Comparison of ENCODE assay signal across 13 cellular contexts in the genomic region with DNA sequence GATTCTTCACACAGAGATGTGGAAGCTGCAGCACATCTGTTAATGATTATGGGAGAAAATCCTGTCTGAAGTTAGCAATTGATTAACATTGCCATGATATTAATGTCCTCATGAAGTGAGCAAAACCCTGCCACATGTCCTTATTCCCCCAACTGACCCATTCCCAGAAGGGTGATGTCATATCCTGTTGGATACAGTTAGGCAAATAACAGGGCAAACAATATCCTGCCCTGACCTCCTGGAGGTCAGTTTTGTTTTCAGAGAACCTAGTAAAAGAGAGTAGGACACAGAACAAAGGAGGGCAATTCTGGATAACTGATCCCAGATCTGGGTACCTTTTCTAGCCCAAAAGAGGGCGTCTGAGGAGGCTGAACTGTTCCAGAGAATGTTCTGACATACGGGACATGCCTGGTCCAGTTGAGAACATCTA. TPM values are rescaled to one million over a fixed set of nuclear protein-coding genes. Genes with fewer than 3 reads are reported as not detected.
DNase-seq lines count a peak whose midpoint lies in the region; ATAC-seq and TF ChIP-seq lines count a peak whose summit lies in the region.
"Had no signal": no experiment of that assay in that cellular context is flagged by ENCODE, and none has a peak within 500 bp of the region (broad histone marks: within the 10 kb centered on the region; RNA-seq: fewer than 3 reads in every experiment).

No MANE protein-coding gene starts in this region.

- intact Hi-C loops in HCT116 (cut with micrococcal nuclease), result no loop called here

- H3K9me3 ChIP-seq in HCT116 (ENCODE audit: control insufficient read depth in 1 of 2, insufficient read depth in 1 of 2, low read depth in 1 of 2, low read length in 2 of 2) (no peaks in the 10 kb centered on the region), SJSA1 (replicated peaks) (no peaks in the 10 kb centered on the region), skeletal muscle tissue (ENCODE audit: control insufficient read depth in 3 of 3, low read length in 3 of 3) (no peaks in the 10 kb centered on the region)

- TF ChIP-seq POLR2A in HCT116 (IDR thresholded peaks at IDR 0.05; ENCODE audit: borderline replicate concordance, extremely low read depth, insufficient read depth, insufficient read length), result no peak

- H3K36me3 ChIP-seq in HCT116 (ENCODE audit: control insufficient read depth in 1 of 2, insufficient read depth in 2 of 2, low read length in 2 of 2) (no peaks in the 10 kb centered on the region), SJSA1 (peaks cover 18% of the 10 kb centered on the region), skeletal muscle tissue (ENCODE audit: control insufficient read depth in 3 of 3, insufficient read depth in 3 of 3, low read length in 3 of 3) (no peaks in the 10 kb centered on the region)

- DNase-seq in HCT116 (ENCODE audit: low read depth, low spot score) (no peak), SJSA1 (ENCODE audit: low read depth in 1 of 2, low spot score in 2 of 2) (peak in 1 of 2 experiments; percentile 58), fibroblast of villous mesenchyme (ENCODE audit: low read depth) (peak; percentile 48), occipital lobe (lab: John Stamatoyannopoulos, UW) (no peak)
- DNase-seq in T-helper 2 cell treated with Interferon-gamma antibody and Interleukin-4, amounts not matched to agents 5 μg/mL and 100 μg/mL, for 36 hours (ENCODE audit: low spot score), result no peak
- no peak for DNase-seq in activated CD4-positive, alpha-beta T cell treated with anti-CD3 and anti-CD28 coated beads for 48 hours
- DNase-seq: NCI-H1436 treated with DMSO at 0.1 percent for 48 hours, T-helper 1 cell had no signal

- H3K4me3 ChIP-seq in HCT116 (replicated peaks in 1 of 2; ENCODE audit: low read depth in 1 of 2, low read length in 2 of 2), result no peak overlapping the region
- no peak overlapping the region for H3K4me3 ChIP-seq in SJSA1
- H3K4me3 ChIP-seq in fibroblast of villous mesenchyme (ENCODE audit: low read depth, low read length), result no peak overlapping the region
- H3K4me3 ChIP-seq in skeletal muscle tissue (ENCODE audit: low read length in 3 of 3), result no peak overlapping the region

- H3K9ac ChIP-seq in HCT116 (ENCODE audit: low read length), result no peak overlapping the region
- H3K9ac ChIP-seq in skeletal muscle tissue (ENCODE audit: low read depth in 1 of 3, low read length in 3 of 3), result no peak overlapping the region

- H3K4me1 Mint-ChIP-seq in T-helper 2 cell treated with Interferon-gamma antibody and Interleukin-4, amounts not matched to agents 5 μg/mL and 100 μg/mL, for 36 hours (ENCODE audit: low read depth), result no peaks in the 10 kb centered on the region

- no peak overlapping the region for H3K4me3 Mint-ChIP-seq in T-helper 2 cell treated with Interferon-gamma antibody and Interleukin-4, amounts not matched to agents 5 μg/mL and 100 μg/mL, for 36 hours
- H3K4me3 Mint-ChIP-seq: natural killer cell treated with Interleukin-12 subunit alpha and Interleukin-12 subunit beta and Interleukin-15 and Interleukin-18, amount 100 ng/mL, for 72 hours had no signal

- no peaks in the 10 kb centered on the region for H3K36me3 Mint-ChIP-seq in T-helper 2 cell treated with Interferon-gamma antibody and Interleukin-4, amounts not matched to agents 5 μg/mL and 100 μg/mL, for 36 hours (ENCODE audit: low read depth)
- H3K36me3 Mint-ChIP-seq: activated naive CD4-positive, alpha-beta T cell treated with anti-CD3 and anti-CD28 coated beads, Interleukin-2, amount 50 U/mL, for 72 hours; natural killer cell treated with Interleukin-12 subunit alpha and Interleukin-12 subunit beta and Interleukin-15 and Interleukin-18, amount 100 ng/mL, for 72 hours had no signal

- TF ChIP-seq RAD21 in HCT116 (IDR thresholded peaks at IDR 0.05; ENCODE audit: low read depth), result no peak

- no peaks in the 10 kb centered on the region for H3K79me2 ChIP-seq in HCT116 (ENCODE audit: insufficient read depth, low read length)

- no TSS peak for BruUV-seq in HCT116 (replicated peaks; lab: Mats Ljungman, UMichigan)

- RAD21 ChIA-PET in HCT116 (lab: Charles Lee; ENCODE audit: low non-redundant PET in 1 of 2, low total read pairs in 2 of 2, uncharacterized antibody in 2 of 2, unreplicated experiment in 2 of 2), result no interaction called here

- H3K27me3 Mint-ChIP-seq in T-helper 2 cell treated with Interferon-gamma antibody and Interleukin-4, amounts not matched to agents 5 μg/mL and 100 μg/mL, for 36 hours (ENCODE audit: low read depth), result no peaks in the 10 kb centered on the region

- ATAC-seq in HCT116, result no peak
- ATAC-seq in HG02981 (IDR thresholded peaks at IDR 0.05; ENCODE audit: unreplicated experiment), result no peak
- ATAC-seq: activated naive CD4-positive, alpha-beta T cell treated with anti-CD3 and anti-CD28 coated beads, Interleukin-2, amount 50 U/mL, for 72 hours; natural killer cell treated with Interleukin-12 subunit alpha and Interleukin-12 subunit beta and Interleukin-15 and Interleukin-18, amount 100 ng/mL, for 72 hours had no signal

- POLR2A ChIA-PET in HCT116 (lab: Charles Lee), result no interaction called here

- TF ChIP-seq CTCF in HCT116 (IDR thresholded peaks at IDR 0.05 in 2 of 3, conservative IDR thresholded peaks at IDR 0.05 in 1 of 3; ENCODE audit: borderline replicate concordance in 1 of 3, insufficient read depth in 1 of 3, low read depth in 2 of 3, low read length in 2 of 3) (no peak), fibroblast of villous mesenchyme (IDR thresholded peaks at IDR 0.05; ENCODE audit: insufficient read depth, low read depth, low read length) (no peak)

- no peaks in the 10 kb centered on the region for H4K20me1 ChIP-seq in HCT116 (ENCODE audit: insufficient read depth)

- H3K27ac ChIP-seq in HCT116 (ENCODE audit: low read depth, low read length) (no peak overlapping the region), SJSA1 (peak overlapping the region; percentile 63), skeletal muscle tissue (ENCODE audit: low read depth, low read length) (peak overlapping the region; percentile 94)

- H2AFZ ChIP-seq in HCT116 (ENCODE audit: low read depth, low read length, poor library complexity, severe bottlenecking), result no peak overlapping the region

- H3K9me2 ChIP-seq in HCT116 (ENCODE audit: insufficient read depth), result no peaks in the 10 kb centered on the region

- peak overlapping the region; percentile 18; the same call in 1 of the 2 replicates for H3K4me2 ChIP-seq in HCT116 (ENCODE audit: low read length)

- no peaks in the 10 kb centered on the region for H3K9me3 Mint-ChIP-seq in T-helper 2 cell treated with Interferon-gamma antibody and Interleukin-4, amounts not matched to agents 5 μg/mL and 100 μg/mL, for 36 hours
- H3K9me3 Mint-ChIP-seq: activated naive CD4-positive, alpha-beta T cell treated with anti-CD3 and anti-CD28 coated beads, Interleukin-2, amount 50 U/mL, for 72 hours; natural killer cell treated with Interleukin-12 subunit alpha and Interleukin-12 subunit beta and Interleukin-15 and Interleukin-18, amount 100 ng/mL, for 72 hours had no signal

- CTCF ChIA-PET in HCT116 (lab: Charles Lee), result interaction anchor here (0.9 to 4.2 kb wide), 5 partner anchors 9 to 113 kb away, joined by 3 to 25 read pairs (median 4); a partner anchor contains a TSS

- no peak overlapping the region for H3K27ac Mint-ChIP-seq in T-helper 2 cell treated with Interferon-gamma antibody and Interleukin-4, amounts not matched to agents 5 μg/mL and 100 μg/mL, for 36 hours
- H3K27ac Mint-ChIP-seq: activated naive CD4-positive, alpha-beta T cell treated with anti-CD3 and anti-CD28 coated beads, Interleukin-2, amount 50 U/mL, for 72 hours; natural killer cell treated with Interleukin-12 subunit alpha and Interleukin-12 subunit beta and Interleukin-15 and Interleukin-18, amount 100 ng/mL, for 72 hours had no signal

- H3K27me3 ChIP-seq in HCT116 (ENCODE audit: insufficient read depth, low read length) (no peaks in the 10 kb centered on the region), SJSA1 (replicated peaks) (no peaks in the 10 kb centered on the region), skeletal muscle tissue (ENCODE audit: control insufficient read depth in 3 of 3, insufficient read depth in 3 of 3, low read length in 3 of 3) (no peaks in the 10 kb centered on the region)

- H3K4me1 ChIP-seq in HCT116 (ENCODE audit: control insufficient read depth in 1 of 2, insufficient read depth in 2 of 2, low read length in 2 of 2) (peaks cover 2 to 20% of the 10 kb centered on the region in 2 experiments; a peak in 2 of 4 replicates), SJSA1 (replicated peaks) (peaks cover 67% of the 10 kb centered on the region), skeletal muscle tissue (ENCODE audit: control insufficient read depth in 3 of 3, insufficient read depth in 3 of 3, low read length in 3 of 3) (peaks cover 44 to 72% (median 56%) of the 10 kb centered on the region in 3 donors)

TF ChIP-seq in HCT116, 20 proteins besides CTCF, POLR2A, EP300 and RAD21:
- TF ChIP-seq EZH2phosphoT487 (IDR thresholded peaks at IDR 0.05; ENCODE audit: borderline replicate concordance) (no peak), SIN3A (IDR thresholded peaks at IDR 0.05; ENCODE audit: low read depth) (no peak), SRF (IDR thresholded peaks at IDR 0.05; ENCODE audit: low read depth) (no peak), ZNF274 (IDR thresholded peaks at IDR 0.05; ENCODE audit: low read depth, low read length) (no peak), CEBPB (IDR thresholded peaks at IDR 0.05; ENCODE audit: low read depth) (no peak), ELF1 (IDR thresholded peaks at IDR 0.05; ENCODE audit: borderline replicate concordance, low read depth) (no peak), EGR1 (IDR thresholded peaks at IDR 0.05; ENCODE audit: low read depth) (no peak), SP1 (IDR thresholded peaks at IDR 0.05; ENCODE audit: low read depth) (0 out of 2 replicates have a peak, but pooled peaks have one; percentile 13), POLR2AphosphoS5 (IDR thresholded peaks at IDR 0.05; ENCODE audit: low read depth, low read length) (no peak)
- TF ChIP-seq, protein P1, sequence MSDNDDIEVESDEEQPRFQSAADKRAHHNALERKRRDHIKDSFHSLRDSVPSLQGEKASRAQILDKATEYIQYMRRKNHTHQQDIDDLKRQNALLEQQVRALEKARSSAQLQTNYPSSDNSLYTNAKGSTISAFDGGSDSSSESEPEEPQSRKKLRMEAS (IDR thresholded peaks at IDR 0.05), result 0 out of 2 replicates have a peak, but pooled peaks have one; percentile 23
- TF ChIP-seq, protein P2, sequence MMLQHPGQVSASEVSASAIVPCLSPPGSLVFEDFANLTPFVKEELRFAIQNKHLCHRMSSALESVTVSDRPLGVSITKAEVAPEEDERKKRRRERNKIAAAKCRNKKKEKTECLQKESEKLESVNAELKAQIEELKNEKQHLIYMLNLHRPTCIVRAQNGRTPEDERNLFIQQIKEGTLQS (IDR thresholded peaks at IDR 0.05), result no peak

RNA-seq across cellular contexts. Expression of a gene that starts 11.0 kb away (rescaled TPM):
- total RNA-seq in HCT116 (2021; ENCODE audit: unreplicated experiment), result 14.3 TPM
- 17.5 and 19.4 TPM in 2 replicates for polyA plus RNA-seq in HCT116 (2012)
- 24.1 and 32.8 TPM in 2 replicates for total RNA-seq in SJSA1 (2014; rRNA removed; shearing (Covaris generic))
- total RNA-seq in fibroblast of villous mesenchyme, result 22.2 and 32.8 TPM in 2 replicates
- total RNA-seq in skeletal muscle tissue, result 15.1 TPM
- total RNA-seq in occipital lobe, result 5.8 TPM
- total RNA-seq: activated CD8-positive, alpha-beta memory T cell treated with anti-CD3 and anti-CD28 coated beads for 36 hours; natural killer cell treated with Interleukin-12 subunit alpha and Interleukin-12 subunit beta and Interleukin-15 and Interleukin-18, amount 100 ng/mL, for 72 hours had no signal
